In the genomic region with DNA sequence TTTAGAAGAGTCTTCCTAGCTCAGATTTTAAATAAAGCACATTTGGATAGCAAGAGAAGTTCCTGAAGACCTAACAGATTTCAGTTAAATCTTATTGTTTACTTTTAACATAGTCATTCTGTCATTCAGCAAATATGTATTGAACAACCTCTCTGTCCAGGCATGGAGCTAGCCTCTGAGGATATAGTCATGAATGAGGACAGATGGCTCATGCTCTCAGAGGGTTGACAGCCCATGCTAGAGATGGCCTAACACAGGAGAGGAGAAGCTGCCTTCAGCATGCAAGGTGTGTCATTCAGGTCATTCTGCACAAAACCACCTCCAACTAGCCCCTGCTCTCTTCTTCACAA, we compare ENCODE assay signal across 15 cellular contexts. TPM values are rescaled to one million over a fixed set of nuclear protein-coding genes. Genes with fewer than 3 reads are reported as not detected.
DNase-seq lines count a peak whose midpoint lies in the region; ATAC-seq and TF ChIP-seq lines count a peak whose summit lies in the region.
"Had no signal": no experiment of that assay in that cellular context is flagged by ENCODE, and none has a peak within 500 bp of the region (broad histone marks: within the 10 kb centered on the region; RNA-seq: fewer than 3 reads in every experiment).

No MANE protein-coding gene starts in this region.

- no peak overlapping the region for H3K4me3 ChIP-seq in Panc1 (ENCODE audit: low read depth in 2 of 2, low read length in 2 of 2)
- H3K4me3 ChIP-seq in fibroblast of lung (replicated peaks in 1 of 4; ENCODE audit: control extremely low read depth in 1 of 4, insufficient read depth in 1 of 4, low read depth in 3 of 4, low read length in 4 of 4), result no peak overlapping the region
- H3K4me3 ChIP-seq: hepatocyte, lower lobe of right lung, ovary had no signal

- no peak overlapping the region for H2AFZ ChIP-seq in fibroblast of lung (ENCODE audit: low read length)
- H2AFZ ChIP-seq: hepatocyte had no signal

- H3K36me3 Mint-ChIP-seq in activated naive CD4-positive, alpha-beta T cell treated with anti-CD3 and anti-CD28 coated beads, Interleukin-2, amount 50 U/mL, for 72 hours, result no peaks in the 10 kb centered on the region
- H3K36me3 Mint-ChIP-seq: activated naive CD4-positive, alpha-beta T cell treated with anti-CD3 and anti-CD28 coated beads, Interleukin-2, amount 50 U/mL, for 24 hours had no signal

- no peaks in the 10 kb centered on the region for H3K36me3 ChIP-seq in Panc1 (ENCODE audit: control insufficient read depth, insufficient read depth, low read length)
- peaks cover 2% of the 10 kb centered on the region for H3K36me3 ChIP-seq in fibroblast of lung (ENCODE audit: control insufficient read depth, insufficient read depth, low read length)
- H3K36me3 ChIP-seq: lower lobe of right lung, ovary had no signal

- ATAC-seq in Panc1 (peak; percentile 86), GM21619 (IDR thresholded peaks at IDR 0.05; ENCODE audit: unreplicated experiment) (no peak)
- no peak for ATAC-seq in activated naive CD4-positive, alpha-beta T cell treated with anti-CD3 and anti-CD28 coated beads, Interleukin-2, amount 50 U/mL, for 72 hours
- ATAC-seq: lower lobe of right lung had no signal

- H3K9me3 Mint-ChIP-seq in activated naive CD4-positive, alpha-beta T cell treated with anti-CD3 and anti-CD28 coated beads, Interleukin-2, amount 50 U/mL, for 72 hours, result no peaks in the 10 kb centered on the region
- H3K9me3 Mint-ChIP-seq: activated naive CD4-positive, alpha-beta T cell treated with anti-CD3 and anti-CD28 coated beads, Interleukin-2, amount 50 U/mL, for 24 hours; T-helper 1 cell treated with Interleukin-12 subunit alpha and Interleukin-12 subunit beta and Interleukin-4 antibody, amounts not matched to agents 30 μg/mL and 1 μg/mL, for 36 hours had no signal

- TF ChIP-seq CTCF in Panc1 (IDR thresholded peaks at IDR 0.05) (no peak), fibroblast of lung (conservative IDR thresholded peaks at IDR 0.05 in 1 of 2, IDR thresholded peaks at IDR 0.05 in 1 of 2; ENCODE audit: low read depth in 1 of 2, low read length in 2 of 2) (no peak)

- H3K9me3 ChIP-seq in Panc1 (ENCODE audit: control insufficient read depth, insufficient read depth, low read depth, low read length), result no peaks in the 10 kb centered on the region
- no peaks in the 10 kb centered on the region for H3K9me3 ChIP-seq in fibroblast of lung (ENCODE audit: control insufficient read depth, insufficient read depth, low read depth, low read length)
- H3K9me3 ChIP-seq: lower lobe of right lung, ovary had no signal

- intact Hi-C loops in Panc1 (cut with micrococcal nuclease; ENCODE audit: unreplicated experiment), result no loop called here

- CTCF ChIA-PET in Panc1 (lab: Charles Lee), result no interaction called here

- H4K20me1 ChIP-seq in fibroblast of lung (ENCODE audit: control insufficient read depth, extremely low read depth, insufficient read depth, low read length), result no peaks in the 10 kb centered on the region

- H3K27ac Mint-ChIP-seq in activated naive CD4-positive, alpha-beta T cell treated with anti-CD3 and anti-CD28 coated beads, Interleukin-2, amount 50 U/mL, for 72 hours, result no peak overlapping the region
- H3K27ac Mint-ChIP-seq: activated naive CD4-positive, alpha-beta T cell treated with anti-CD3 and anti-CD28 coated beads, Interleukin-2, amount 50 U/mL, for 24 hours; T-helper 1 cell treated with Interleukin-12 subunit alpha and Interleukin-12 subunit beta and Interleukin-4 antibody, amounts not matched to agents 30 μg/mL and 1 μg/mL, for 36 hours had no signal

- peak overlapping the region; percentile 17 for H3K4me2 ChIP-seq in fibroblast of lung (ENCODE audit: extremely low read depth, insufficient read depth, low read length)
- H3K4me2 ChIP-seq: hepatocyte had no signal

- H3K27ac ChIP-seq in Panc1 (ENCODE audit: low read length) (no peak overlapping the region), fibroblast of lung (ENCODE audit: insufficient read depth, low read length) (peak overlapping the region; percentile 59)
- H3K27ac ChIP-seq: hepatocyte, lower lobe of right lung had no signal

- no peaks in the 10 kb centered on the region for H3K27me3 ChIP-seq in Panc1 (ENCODE audit: control insufficient read depth, insufficient read depth, low read length)
- no peaks in the 10 kb centered on the region for H3K27me3 ChIP-seq in fibroblast of lung (ENCODE audit: control insufficient read depth, insufficient read depth, low read length)
- H3K27me3 ChIP-seq: ovary had no signal

- H3K9ac ChIP-seq in fibroblast of lung (ENCODE audit: insufficient read depth, low read length), result no peak overlapping the region

- DNase-seq in AG08396 (ENCODE audit: low spot score) (peak; percentile 59), HS-27A (ENCODE audit: low read depth) (peak; percentile 66), Panc1 (ENCODE audit: low read depth, low spot score) (peak; percentile 61), fibroblast of lung (ENCODE audit: low read depth in 2 of 2) (peak; percentile 17 to 79), SK-N-DZ (ENCODE audit: low spot score) (no peak), NCI-H2107 (lab: John Stamatoyannopoulos, UW) (no peak)
- DNase-seq in activated naive CD4-positive, alpha-beta T cell treated with anti-CD3 and anti-CD28 coated beads, Interleukin-2, amount 50 U/mL, for 72 hours (ENCODE audit: low spot score in 2 of 2), result no peak
- DNase-seq: activated CD4-positive, alpha-beta T cell treated with anti-CD3 and anti-CD28 coated beads, Interleukin-2, amount 50 U/mL, for 48 hours; GOT3; lower lobe of right lung; ovary had no signal

- POLR2A ChIA-PET in Panc1 (lab: Charles Lee), result interaction anchor here (0.5 kb wide), 1 partner anchor 873 kb away, joined by 6 read pairs; no protein-coding TSS in a partner anchor

- in situ Hi-C loops in Panc1 (cut with HindIII; ENCODE audit: low pct_unique_long_range_greater_than_20kb, low sequenced_read_pairs), result no loop called here

- H3K4me1 ChIP-seq in Panc1 (ENCODE audit: control insufficient read depth, insufficient read depth, low read length), result no peaks in the 10 kb centered on the region
- H3K4me1 ChIP-seq in fibroblast of lung (ENCODE audit: control insufficient read depth, extremely low read depth, insufficient read depth, low read length), result peaks cover 11% of the 10 kb centered on the region
- H3K4me1 ChIP-seq: lower lobe of right lung had no signal

- no TSS peak for BruUV-seq in Panc1 (replicated peaks; lab: Mats Ljungman, UMichigan)

- H3K79me2 ChIP-seq in fibroblast of lung (ENCODE audit: control insufficient read depth, insufficient read depth, low read length), result peaks cover 94% of the 10 kb centered on the region
- H3K79me2 ChIP-seq: hepatocyte had no signal

RNA-seq across cellular contexts. Expression of a gene that starts 6.2 kb away (rescaled TPM):
- total RNA-seq in Panc1 (2021; ENCODE audit: unreplicated experiment) (0.13 TPM), fibroblast of lung (60.9 and 122 TPM in 2 replicates)
- polyA plus RNA-seq in Panc1 (2012; ENCODE audit: insufficient read length), result 0.17 TPM
- 122 and 178 TPM in 2 replicates for polyA plus RNA-seq in fibroblast of lung
- 141 and 169 TPM in 2 replicates for polyA plus RNA-seq in fibroblast of lung (2012)
- 94.6 and 298 TPM in 2 replicates for polyA minus RNA-seq in fibroblast of lung (ENCODE audit: low replicate concordance)
- total RNA-seq in activated naive CD4-positive, alpha-beta T cell treated with anti-CD3 and anti-CD28 coated beads, Interleukin-2, amount 50 U/mL, for 72 hours, result under 1 TPM; 0.08 to 0.27 TPM
- polyA plus RNA-seq in SK-N-DZ (2014; cell fraction: cytosol; rRNA removed), result 2.9 and 6.7 TPM in 2 replicates
- 0.62 and 2.3 TPM in 2 replicates for polyA plus RNA-seq in SK-N-DZ (2014; cell fraction: nucleus; rRNA removed)

Comparison
In these comparisons a context has a peak if more than half of its experiments do, and no peak if none do; other contexts are left out.
1. DNase-seq: peak in AG08396 (single experiment), HS-27A (single experiment), Panc1 (single experiment) and fibroblast of lung (2 of 2); none in activated naive CD4-positive, alpha-beta T cell treated with anti-CD3 and anti-CD28 coated beads, Interleukin-2, amount 50 U/mL, for 72 hours (0 of 2), SK-N-DZ (single experiment) and NCI-H2107 (single experiment).
2. RNA of a gene that starts 6.2 kb away (total RNA-seq): 60.9 to 122 TPM in fibroblast of lung; 0.08 to 0.27 TPM in activated naive CD4-positive, alpha-beta T cell treated with anti-CD3 and anti-CD28 coated beads, Interleukin-2, amount 50 U/mL, for 72 hours and 0.13 TPM in Panc1 (single experiment); every median in the first group is over 10 times any median in the second.